1 cellular context compared by ENCODE assay signal in the genomic region with DNA sequence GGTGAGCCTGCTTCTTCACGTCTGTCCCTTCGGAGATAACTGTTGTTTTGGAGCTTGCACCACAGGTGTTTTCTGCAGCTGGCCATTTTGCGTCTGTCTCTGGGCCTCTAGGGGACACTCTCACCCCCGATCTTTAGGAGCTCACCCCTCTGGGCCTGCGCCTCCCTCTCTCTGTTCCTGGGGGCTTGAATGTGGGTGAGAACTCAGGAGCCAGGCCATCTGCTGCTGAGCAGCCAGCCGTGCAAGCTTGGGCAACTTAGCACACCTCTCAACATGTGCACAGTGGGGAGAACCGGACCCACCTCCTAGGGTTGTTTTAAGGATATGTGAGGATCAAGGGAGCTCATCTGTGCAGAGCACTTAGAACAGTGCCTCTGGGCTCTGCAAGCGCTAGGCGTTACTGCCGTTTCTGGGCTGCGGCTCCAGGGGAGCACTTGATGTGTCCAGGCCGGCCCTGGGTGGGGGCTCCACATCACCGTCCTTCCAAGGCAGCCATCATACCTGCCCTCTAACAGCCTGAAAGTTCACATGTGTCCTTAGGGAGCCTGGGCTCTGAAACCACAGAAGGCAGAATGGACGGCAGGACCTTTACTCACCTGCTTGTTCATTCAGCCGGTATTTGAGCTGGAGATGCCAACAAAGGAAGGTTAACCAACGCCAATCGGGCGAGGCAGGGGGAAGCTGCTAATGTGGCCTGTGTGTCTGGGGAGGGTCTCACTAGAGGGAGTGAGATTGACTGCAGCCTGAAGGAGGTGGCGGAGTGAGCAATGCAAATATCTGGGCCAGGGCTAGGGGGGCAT.
TF ChIP-seq lines count a peak whose summit lies in the region.

No MANE protein-coding gene starts in this region.

TF ChIP-seq in K562, 482 proteins besides CTCF, POLR2A, EP300 and RAD21 (continued from another document):
- TF ChIP-seq, protein P1, sequence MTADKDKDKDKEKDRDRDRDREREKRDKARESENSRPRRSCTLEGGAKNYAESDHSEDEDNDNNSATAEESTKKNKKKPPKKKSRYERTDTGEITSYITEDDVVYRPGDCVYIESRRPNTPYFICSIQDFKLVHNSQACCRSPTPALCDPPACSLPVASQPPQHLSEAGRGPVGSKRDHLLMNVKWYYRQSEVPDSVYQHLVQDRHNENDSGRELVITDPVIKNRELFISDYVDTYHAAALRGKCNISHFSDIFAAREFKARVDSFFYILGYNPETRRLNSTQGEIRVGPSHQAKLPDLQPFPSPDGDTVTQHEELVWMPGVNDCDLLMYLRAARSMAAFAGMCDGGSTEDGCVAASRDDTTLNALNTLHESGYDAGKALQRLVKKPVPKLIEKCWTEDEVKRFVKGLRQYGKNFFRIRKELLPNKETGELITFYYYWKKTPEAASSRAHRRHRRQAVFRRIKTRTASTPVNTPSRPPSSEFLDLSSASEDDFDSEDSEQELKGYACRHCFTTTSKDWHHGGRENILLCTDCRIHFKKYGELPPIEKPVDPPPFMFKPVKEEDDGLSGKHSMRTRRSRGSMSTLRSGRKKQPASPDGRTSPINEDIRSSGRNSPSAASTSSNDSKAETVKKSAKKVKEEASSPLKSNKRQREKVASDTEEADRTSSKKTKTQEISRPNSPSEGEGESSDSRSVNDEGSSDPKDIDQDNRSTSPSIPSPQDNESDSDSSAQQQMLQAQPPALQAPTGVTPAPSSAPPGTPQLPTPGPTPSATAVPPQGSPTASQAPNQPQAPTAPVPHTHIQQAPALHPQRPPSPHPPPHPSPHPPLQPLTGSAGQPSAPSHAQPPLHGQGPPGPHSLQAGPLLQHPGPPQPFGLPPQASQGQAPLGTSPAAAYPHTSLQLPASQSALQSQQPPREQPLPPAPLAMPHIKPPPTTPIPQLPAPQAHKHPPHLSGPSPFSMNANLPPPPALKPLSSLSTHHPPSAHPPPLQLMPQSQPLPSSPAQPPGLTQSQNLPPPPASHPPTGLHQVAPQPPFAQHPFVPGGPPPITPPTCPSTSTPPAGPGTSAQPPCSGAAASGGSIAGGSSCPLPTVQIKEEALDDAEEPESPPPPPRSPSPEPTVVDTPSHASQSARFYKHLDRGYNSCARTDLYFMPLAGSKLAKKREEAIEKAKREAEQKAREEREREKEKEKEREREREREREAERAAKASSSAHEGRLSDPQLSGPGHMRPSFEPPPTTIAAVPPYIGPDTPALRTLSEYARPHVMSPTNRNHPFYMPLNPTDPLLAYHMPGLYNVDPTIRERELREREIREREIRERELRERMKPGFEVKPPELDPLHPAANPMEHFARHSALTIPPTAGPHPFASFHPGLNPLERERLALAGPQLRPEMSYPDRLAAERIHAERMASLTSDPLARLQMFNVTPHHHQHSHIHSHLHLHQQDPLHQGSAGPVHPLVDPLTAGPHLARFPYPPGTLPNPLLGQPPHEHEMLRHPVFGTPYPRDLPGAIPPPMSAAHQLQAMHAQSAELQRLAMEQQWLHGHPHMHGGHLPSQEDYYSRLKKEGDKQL (CRISPR knock-in tag; IDR thresholded peaks at IDR 0.05; ENCODE audit: borderline replicate concordance): no peak
- TF ChIP-seq ZNF133 (CRISPR knock-in tag; IDR thresholded peaks at IDR 0.05) (no peak), NFIC (IDR thresholded peaks at IDR 0.05) (no peak), CBFA2T2 (conservative IDR thresholded peaks at IDR 0.05) (peak; percentile 47), YY1 (IDR thresholded peaks at IDR 0.05; ENCODE audit: borderline replicate concordance in 1 of 3, control insufficient read depth in 1 of 3, extremely low read depth in 1 of 3, insufficient read depth in 3 of 3, insufficient read length in 1 of 3, insufficient replicate concordance in 2 of 3, low read depth in 1 of 3, low read length in 2 of 3) (peak in 1 of 3 experiments; percentile 18)
- TF ChIP-seq, protein P2, sequence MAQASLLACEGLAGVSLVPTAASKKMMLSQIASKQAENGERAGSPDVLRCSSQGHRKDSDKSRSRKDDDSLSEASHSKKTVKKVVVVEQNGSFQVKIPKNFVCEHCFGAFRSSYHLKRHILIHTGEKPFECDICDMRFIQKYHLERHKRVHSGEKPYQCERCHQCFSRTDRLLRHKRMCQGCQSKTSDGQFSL (CRISPR knock-in tag; IDR thresholded peaks at IDR 0.05): no peak
- TF ChIP-seq, protein P2 (tag; IDR thresholded peaks at IDR 0.05): no peak
